1 cellular context compared by ENCODE assay signal in the genomic region with DNA sequence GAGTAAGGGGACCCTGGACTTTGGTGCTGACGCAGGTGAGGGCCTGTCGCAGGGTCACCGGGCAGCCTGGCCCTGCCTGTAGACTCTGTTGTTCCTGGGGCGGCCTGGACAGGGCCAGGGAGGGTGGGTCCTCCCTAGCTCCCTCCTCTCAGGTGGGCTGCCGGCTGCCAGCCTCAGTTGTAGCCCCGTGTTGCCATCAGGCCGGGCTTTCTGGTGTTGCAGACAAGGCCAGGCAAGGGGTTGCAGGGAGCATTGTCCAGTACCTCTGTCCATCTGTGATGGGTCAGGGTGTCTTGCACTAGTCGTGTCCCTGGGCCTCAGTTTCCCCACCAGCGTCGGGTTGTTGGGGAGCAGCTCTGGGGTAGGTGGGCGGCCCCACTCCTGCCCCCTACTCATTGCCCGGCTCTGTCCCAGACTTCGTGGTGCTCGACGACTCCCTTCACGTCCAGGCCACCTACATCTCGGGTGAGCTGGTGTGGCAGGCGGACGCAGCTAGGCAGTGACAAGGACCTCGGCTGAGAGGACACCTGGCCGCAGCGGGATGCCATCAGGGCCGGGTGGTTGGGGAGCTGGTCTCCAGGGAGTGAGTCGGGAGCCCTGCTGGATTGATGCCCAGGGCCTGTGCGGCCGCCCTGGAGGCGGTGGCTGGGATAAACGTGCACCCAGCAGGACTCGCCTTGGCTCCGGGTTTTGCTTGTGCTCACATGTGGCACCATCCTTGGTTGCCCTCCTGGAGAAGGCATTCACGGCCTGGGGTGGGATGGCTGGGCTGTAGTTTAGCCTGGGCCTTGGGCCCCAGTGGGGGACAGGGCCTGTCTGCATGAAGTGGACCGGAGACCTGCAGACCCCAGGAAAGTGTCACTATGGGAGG.
TF ChIP-seq lines count a peak whose summit lies in the region.

No MANE protein-coding gene starts in this region.

TF ChIP-seq in K562, 482 proteins besides CTCF, POLR2A, EP300 and RAD21:
- TF ChIP-seq ZNF324 (CRISPR knock-in tag; IDR thresholded peaks at IDR 0.05): no peak
- peak; percentile 30; the same call in 1 of the 2 replicates for TF ChIP-seq POLR2G (IDR thresholded peaks at IDR 0.05; ENCODE audit: low read depth, low read length)
